ENCODE assay signal across 8 cellular contexts in genomic region chr10:35089641-35090161, GRCh38. TPM values are rescaled to one million over a fixed set of nuclear protein-coding genes. Genes with fewer than 3 reads are reported as not detected.
DNase-seq lines count a peak whose midpoint lies in the region; ATAC-seq and TF ChIP-seq lines count a peak whose summit lies in the region.

No MANE protein-coding gene starts in this region.

- CTCF ChIA-PET in T-cell (lab: Charles Lee): interaction anchor here (0.6 to 1.8 kb wide), 6 partner anchors 16 to 332 kb away, joined by 3 to 10 read pairs (median 6); partner anchors contain the start of gene CREM (in 1 of the 2)

- H3K27ac Mint-ChIP-seq in CD4-positive, CD25-positive, alpha-beta regulatory T cell: peak overlapping the region; percentile 82 to 98 (median 93)
- peak overlapping the region; percentile 88 to 91 for H3K27ac Mint-ChIP-seq in T-cell
- peak overlapping the region; percentile 89 for H3K27ac Mint-ChIP-seq in endothelial cell (ENCODE audit: unreplicated experiment)

- no peaks in the 10 kb centered on the region for H3K27me3 ChIP-seq in CD4-positive, CD25-positive, alpha-beta regulatory T cell (ENCODE audit: control insufficient read depth, insufficient read depth, low read length)

- peak in 1 of 2 donors; percentile 22 for ATAC-seq in CD4-positive, CD25-positive, alpha-beta regulatory T cell (ENCODE audit: low read depth in 2 of 2)
- ATAC-seq in GM18909 (IDR thresholded peaks at IDR 0.05; ENCODE audit: poor library complexity, unreplicated experiment) (peak; percentile 45), HG03097 (IDR thresholded peaks at IDR 0.05; ENCODE audit: low FRiP score, unreplicated experiment) (peak; percentile 31), T-cell (replicated peaks in 1 of 4) (peak; percentile 16 to 33 (median 20)), mucosa of descending colon (peak; percentile 27)

- peaks cover 27 to 56% (median 42%) of the 10 kb centered on the region in 4 donors for H3K4me1 Mint-ChIP-seq in CD4-positive, CD25-positive, alpha-beta regulatory T cell
- H3K4me1 Mint-ChIP-seq in T-cell (peaks cover 48 to 55% (median 53%) of the 10 kb centered on the region in 3 donors), endothelial cell (ENCODE audit: unreplicated experiment) (peaks cover 10% of the 10 kb centered on the region)

- intact Hi-C loops in mucosa of descending colon (cut with DNase I, micrococcal nuclease): no loop called here

- H3K4me1 ChIP-seq in CD4-positive, CD25-positive, alpha-beta regulatory T cell (ENCODE audit: control insufficient read depth, insufficient read depth, low read length, poor library complexity, severe bottlenecking): peaks cover 46% of the 10 kb centered on the region
- H3K4me1 ChIP-seq in mucosa of descending colon (ENCODE audit: low read depth): peaks cover 31% of the 10 kb centered on the region

- no peaks in the 10 kb centered on the region for H3K27me3 Mint-ChIP-seq in CD4-positive, CD25-positive, alpha-beta regulatory T cell
- H3K27me3 Mint-ChIP-seq in T-cell (no peaks in the 10 kb centered on the region), endothelial cell (ENCODE audit: unreplicated experiment) (peaks cover 6% of the 10 kb centered on the region)

- peak overlapping the region; percentile 97 for H3K27ac ChIP-seq in CD4-positive, CD25-positive, alpha-beta regulatory T cell (ENCODE audit: insufficient read depth, low read length, poor library complexity, severe bottlenecking)

- H3K9me3 Mint-ChIP-seq in CD4-positive, CD25-positive, alpha-beta regulatory T cell: peaks cover 0 to 5% (median 0%) of the 10 kb centered on the region in 7 donors
- H3K9me3 Mint-ChIP-seq in T-cell (no peaks in the 10 kb centered on the region), endothelial cell (ENCODE audit: unreplicated experiment) (no peaks in the 10 kb centered on the region)

- peaks cover 14% of the 10 kb centered on the region for H3K36me3 Mint-ChIP-seq in CD4-positive, CD25-positive, alpha-beta regulatory T cell
- H3K36me3 Mint-ChIP-seq in T-cell (peaks cover 9% of the 10 kb centered on the region), endothelial cell (ENCODE audit: low read depth, unreplicated experiment) (peaks cover 11% of the 10 kb centered on the region)

- peak overlapping the region; percentile 90 to 98 (median 96) for H3K4me3 Mint-ChIP-seq in CD4-positive, CD25-positive, alpha-beta regulatory T cell
- H3K4me3 Mint-ChIP-seq in T-cell (peak overlapping the region; percentile 93 to 98 (median 93)), endothelial cell (ENCODE audit: unreplicated experiment) (peak overlapping the region; percentile 98)

- POLR2A ChIA-PET in T-cell (lab: Charles Lee): interaction anchor here (0.6 to 3.0 kb wide), 3 partner anchors 38 to 106 kb away, joined by 3 to 23 read pairs (median 5); no protein-coding TSS in a partner anchor

- no peaks in the 10 kb centered on the region for H3K9me3 ChIP-seq in CD4-positive, CD25-positive, alpha-beta regulatory T cell (ENCODE audit: control insufficient read depth in 2 of 2, low read length in 2 of 2)
- H3K9me3 ChIP-seq in mucosa of descending colon: no peaks in the 10 kb centered on the region

- H3K4me3 ChIP-seq in CD4-positive, CD25-positive, alpha-beta regulatory T cell (ENCODE audit: low read depth, low read length): peak overlapping the region; percentile 99
- peak overlapping the region; percentile 83 for H3K4me3 ChIP-seq in mucosa of descending colon

- DNase-seq in CD4-positive, CD25-positive, alpha-beta regulatory T cell: peak in 2 of 3 donors; percentile 27 to 74
- DNase-seq in T-cell: peak in 25 of 34 experiments; percentile 1 to 29 (median 9)
- DNase-seq in endothelial cell (ENCODE audit: low spot score): no peak
- DNase-seq in mucosa of descending colon: no peak
- no peak for DNase-seq in occipital lobe (lab: John Stamatoyannopoulos, UW)
- no peak for DNase-seq in SHP77 (lab: John Stamatoyannopoulos, UW)

- H3K36me3 ChIP-seq in CD4-positive, CD25-positive, alpha-beta regulatory T cell (ENCODE audit: control insufficient read depth, insufficient read depth, low read length): peaks cover 5% of the 10 kb centered on the region
- H3K36me3 ChIP-seq in mucosa of descending colon (ENCODE audit: low read depth): no peaks in the 10 kb centered on the region

- TF ChIP-seq CTCF in endothelial cell (IDR thresholded peaks at IDR 0.05; ENCODE audit: unreplicated experiment) (no peak), mucosa of descending colon (IDR thresholded peaks at IDR 0.05) (no peak)

RNA-seq across cellular contexts. Expression of gene CUL2, which starts 0.4 kb away (rescaled TPM):
- total RNA-seq in CD4-positive, CD25-positive, alpha-beta regulatory T cell: 39.5 TPM
- 10 to 100 TPM; 23.6 to 32.6 (median 25.9) TPM for polyA plus RNA-seq in CD4-positive, CD25-positive, alpha-beta regulatory T cell
- total RNA-seq in T-cell (10 to 100 TPM; 29.5 to 35.6 (median 31.2) TPM), endothelial cell (ENCODE audit: unreplicated experiment) (43.4 TPM), mucosa of descending colon (10 to 100 TPM; 18.5 to 40.4 (median 24.7) TPM), occipital lobe (55.1 TPM)

RNA-seq across cellular contexts. Expression of gene CREM, which starts 36.9 kb away (rescaled TPM):
- 121 TPM for total RNA-seq in CD4-positive, CD25-positive, alpha-beta regulatory T cell
- 10 to 100 TPM; 24.6 to 42.0 (median 28.8) TPM for polyA plus RNA-seq in CD4-positive, CD25-positive, alpha-beta regulatory T cell
- 10 to 100 TPM; 20.6 to 57.2 (median 26.0) TPM for total RNA-seq in T-cell
- 42.8 TPM for total RNA-seq in endothelial cell (ENCODE audit: unreplicated experiment)
- total RNA-seq in mucosa of descending colon: 10 to 100 TPM; 11.8 to 27.4 (median 13.5) TPM
- 16.5 TPM for total RNA-seq in occipital lobe

Comparison
In these comparisons a context has a peak if more than half of its experiments do, and no peak if none do; other contexts are left out.
1. DNase-seq: peak in CD4-positive, CD25-positive, alpha-beta regulatory T cell (2 of 3) and T-cell (25 of 34); none in endothelial cell (single experiment), mucosa of descending colon (0 of 3), occipital lobe (single experiment) and SHP77 (0 of 2).
2. Peak in every context shown above with its lines, with median percentiles within 50 percentile points of each other: H3K27ac Mint-ChIP-seq and H3K4me3 Mint-ChIP-seq.